Comparison of ENCODE assay signal across 20 cellular contexts in the genomic region with DNA sequence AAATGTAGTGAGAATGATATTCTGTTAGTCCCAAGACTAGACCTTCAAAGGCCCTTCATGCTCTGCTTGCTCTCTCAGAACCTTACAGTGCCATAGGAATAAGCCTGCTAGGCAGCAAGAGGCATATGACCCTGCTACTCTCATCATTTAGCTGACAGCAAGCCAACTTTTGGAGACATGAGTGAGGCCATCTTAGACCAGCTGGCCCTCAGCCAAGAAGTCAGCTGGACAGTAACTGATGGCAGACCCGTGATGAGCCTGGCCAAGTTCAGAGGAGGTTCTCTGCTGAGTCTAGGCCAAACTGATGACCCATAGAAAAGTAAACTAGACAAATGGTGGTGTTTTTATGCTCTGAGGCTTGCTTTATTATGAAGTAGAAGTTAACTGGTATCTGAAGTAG.
"Had no signal": no experiment of that assay in that cellular context is flagged by ENCODE, and none has a peak within 500 bp of the region (broad histone marks: within the 10 kb centered on the region; RNA-seq: fewer than 3 reads in every experiment).

No MANE protein-coding gene starts in this region.

- H3K27me3 ChIP-seq: colonic mucosa, thyroid gland had no signal

- H3K27ac Mint-ChIP-seq: activated CD4-positive, alpha-beta T cell treated with anti-CD3 and anti-CD28 coated beads, Interleukin-2, amount 10 ng/mL, durations not matched to agents 24 days and 14 days; activated CD8-positive, alpha-beta T cell treated with anti-CD3 and anti-CD28 coated beads, Interleukin-2, amount 10 ng/mL, durations not matched to agents 7 days and 5 days; activated naive CD8-positive, alpha-beta T cell treated with anti-CD3 and anti-CD28 coated beads, Interleukin-2, amount 50 U/mL, for 24 hours; activated T-cell treated with anti-CD3 and anti-CD28 coated beads, Interleukin-2, amount 50 U/mL, for 24 hours; activated T-helper 2 cell treated with anti-CD3 and anti-CD28 coated beads, Interferon-gamma antibody, Interleukin-2, Interleukin-4, amounts not matched to agents 10 μg/mL and 5 μg/mL and 100 μg/mL, durations not matched to agents 14 hours and 24 hours and 36 hours; brain; mesothelial cell of epicardium; nephron; T-helper 1 cell treated with Interleukin-12 subunit alpha and Interleukin-12 subunit beta and Interleukin-4 antibody, amounts not matched to agents 30 μg/mL and 1 μg/mL, for 36 hours had no signal

- H3K27me3 Mint-ChIP-seq: brain had no signal

- H3K4me1 ChIP-seq: colonic mucosa, thyroid gland had no signal

- H3K9me3 ChIP-seq: colonic mucosa, thyroid gland had no signal

- H3K36me3 Mint-ChIP-seq: brain, mesothelial cell of epicardium had no signal

- H3K4me3 ChIP-seq: colonic mucosa, thyroid gland had no signal

- H3K4me1 Mint-ChIP-seq: activated CD4-positive, alpha-beta T cell treated with anti-CD3 and anti-CD28 coated beads, Interleukin-2, amount 10 ng/mL, durations not matched to agents 24 days and 14 days; activated naive CD8-positive, alpha-beta T cell treated with anti-CD3 and anti-CD28 coated beads, Interleukin-2, amount 50 U/mL, for 24 hours; mesothelial cell of epicardium had no signal

- ATAC-seq: activated CD8-positive, alpha-beta T cell treated with anti-CD3 and anti-CD28 coated beads, Interleukin-2, amount 10 ng/mL, durations not matched to agents 7 days and 5 days; activated naive CD8-positive, alpha-beta T cell treated with anti-CD3 and anti-CD28 coated beads, Interleukin-2, amount 50 U/mL, for 24 hours; esophagus mucosa had no signal

- H3K9me3 Mint-ChIP-seq: activated CD4-positive, alpha-beta T cell treated with anti-CD3 and anti-CD28 coated beads, Interleukin-2, amount 10 ng/mL, durations not matched to agents 24 days and 14 days; activated naive CD8-positive, alpha-beta T cell treated with anti-CD3 and anti-CD28 coated beads, Interleukin-2, amount 50 U/mL, for 24 hours; activated T-cell treated with anti-CD3 and anti-CD28 coated beads, Interleukin-2, amount 50 U/mL, for 24 hours; activated T-helper 2 cell treated with anti-CD3 and anti-CD28 coated beads, Interferon-gamma antibody, Interleukin-2, Interleukin-4, amounts not matched to agents 10 μg/mL and 5 μg/mL and 100 μg/mL, durations not matched to agents 14 hours and 24 hours and 36 hours; brain; mesothelial cell of epicardium; nephron; T-helper 1 cell treated with Interleukin-12 subunit alpha and Interleukin-12 subunit beta and Interleukin-4 antibody, amounts not matched to agents 30 μg/mL and 1 μg/mL, for 36 hours had no signal

- H3K36me3 ChIP-seq: colonic mucosa, thyroid gland had no signal

- H3K4me3 Mint-ChIP-seq: activated CD4-positive, alpha-beta T cell treated with anti-CD3 and anti-CD28 coated beads, Interleukin-2, amount 10 ng/mL, durations not matched to agents 24 days and 14 days; activated CD8-positive, alpha-beta T cell treated with anti-CD3 and anti-CD28 coated beads, Interleukin-2, amount 10 ng/mL, durations not matched to agents 7 days and 5 days; activated naive CD8-positive, alpha-beta T cell treated with anti-CD3 and anti-CD28 coated beads, Interleukin-2, amount 50 U/mL, for 24 hours; activated T-cell treated with anti-CD3 and anti-CD28 coated beads, Interleukin-2, amount 50 U/mL, for 24 hours; brain; mesothelial cell of epicardium; nephron; T-helper 1 cell treated with Interleukin-12 subunit alpha and Interleukin-12 subunit beta and Interleukin-4 antibody, amounts not matched to agents 30 μg/mL and 1 μg/mL, for 36 hours had no signal

- H3K27ac ChIP-seq: colonic mucosa, thyroid gland had no signal

- DNase-seq: activated CD4-positive, alpha-beta T cell treated with anti-CD3 and anti-CD28 coated beads, Interleukin-2, amount 10 ng/mL, durations not matched to agents 24 days and 14 days; activated CD8-positive, alpha-beta T cell treated with anti-CD3 and anti-CD28 coated beads, Interleukin-2, amount 10 ng/mL, durations not matched to agents 7 days and 5 days; activated naive CD4-positive, alpha-beta T cell treated with Interleukin-2 at 50 U/mL for 16 hours; activated naive CD8-positive, alpha-beta T cell treated with anti-CD3 and anti-CD28 coated beads, Interleukin-2, amount 50 U/mL, for 24 hours; activated T-cell treated with anti-CD3 and anti-CD28 coated beads, Interleukin-2, amount 50 U/mL, for 24 hours; central memory CD4-positive, alpha-beta T cell; colonic mucosa; left colon; nucleus accumbens; stimulated activated CD4-positive, alpha-beta T cell treated with anti-CD3 and anti-CD28 coated beads, Interleukin-12 subunit alpha, Interleukin-12 subunit beta, amount 100 ng/mL, for 4 hours; stimulated activated CD4-positive, alpha-beta T cell treated with anti-CD3 and anti-CD28 coated beads, Interleukin-1b, Interleukin-23, amount 100 ng/mL, for 48 hours; stimulated activated CD8-positive, alpha-beta memory T cell treated with anti-CD3 and anti-CD28 coated beads, Interleukin-4, amount 100 ng/mL, for 48 hours; stimulated activated naive CD4-positive, alpha-beta T cell had no signal
